Comparison of ENCODE assay signal across 22 cellular contexts in the genomic region with DNA sequence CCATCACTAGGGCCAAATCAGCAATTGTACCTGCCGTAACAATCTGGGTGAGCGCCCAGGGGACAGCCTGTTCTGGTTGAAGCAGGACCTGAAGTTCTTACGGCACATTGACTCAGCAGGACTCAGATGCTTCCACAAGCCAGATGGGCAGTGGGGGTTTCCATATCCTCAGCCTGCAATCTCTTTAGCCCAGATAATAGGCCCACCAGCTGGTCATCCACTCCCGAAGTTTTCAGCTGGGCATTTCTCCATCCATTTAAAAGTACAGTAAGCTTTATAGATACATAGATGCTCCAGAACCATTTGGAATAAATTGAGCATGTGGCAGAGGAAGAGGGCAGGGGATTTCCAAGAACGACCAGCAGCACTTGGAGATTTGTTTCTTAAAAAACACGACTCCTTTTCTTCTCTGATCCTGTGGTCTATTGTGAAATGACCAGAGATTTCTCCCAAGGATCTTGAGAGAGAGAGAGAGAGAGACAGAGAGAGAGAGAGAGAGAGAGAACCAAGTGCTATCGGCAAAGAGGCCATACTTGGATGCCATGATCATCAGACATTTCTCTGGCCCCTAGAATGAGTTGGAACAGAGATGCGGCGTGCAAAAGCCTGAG.
DNase-seq lines count a peak whose midpoint lies in the region; ATAC-seq and TF ChIP-seq lines count a peak whose summit lies in the region.
"Had no signal": no experiment of that assay in that cellular context is flagged by ENCODE, and none has a peak within 500 bp of the region (broad histone marks: within the 10 kb centered on the region; RNA-seq: fewer than 3 reads in every experiment).

No MANE protein-coding gene starts in this region.

- no peak overlapping the region for H3K4me3 Mint-ChIP-seq in osteocyte (ENCODE audit: unreplicated experiment)
- H3K4me3 Mint-ChIP-seq in CD4-positive, alpha-beta T cell = no peak overlapping the region
- H3K4me3 Mint-ChIP-seq: CD8-positive, alpha-beta memory T cell; naive thymus-derived CD4-positive, alpha-beta T cell had no signal

- WGBS in gastroesophageal sphincter (ENCODE audit: low coverage in 1 of 2), 2 donors = 24 to 37% methylated on average over 3 to 8 of the region's 9 CpGs

- H3K9me3 ChIP-seq in ascending aorta (no peaks in the 10 kb centered on the region), gastroesophageal sphincter (no peaks in the 10 kb centered on the region)
- H3K9me3 ChIP-seq in CD4-positive, alpha-beta T cell (ENCODE audit: control insufficient read depth, low read length) = no peaks in the 10 kb centered on the region
- H3K9me3 ChIP-seq: body of pancreas, prostate gland had no signal

- peaks cover 2% of the 10 kb centered on the region for H3K36me3 Mint-ChIP-seq in osteocyte (ENCODE audit: unreplicated experiment)
- no peaks in the 10 kb centered on the region for H3K36me3 Mint-ChIP-seq in CD4-positive, alpha-beta T cell (ENCODE audit: low read depth)

- no peak for TF ChIP-seq CTCF in ascending aorta (IDR thresholded peaks at IDR 0.05)
- no peak for TF ChIP-seq CTCF in gastroesophageal sphincter (IDR thresholded peaks at IDR 0.05)
- no peak for TF ChIP-seq CTCF in osteocyte (IDR thresholded peaks at IDR 0.05)
- TF ChIP-seq CTCF in CD4-positive, alpha-beta T cell (IDR thresholded peaks at IDR 0.05) = no peak

- intact Hi-C loops in ascending aorta (cut with DNase I) = loop anchor here (1.0 to 10.0 kb wide), 10 partner anchors 17 to 769 kb away; no protein-coding TSS in a partner anchor
- intact Hi-C loops in CD4-positive, alpha-beta T cell (cut with DNase I, micrococcal nuclease) = loop anchor here in 1 of 2 experiments (10.0 kb wide), 1 partner anchor 309 kb away; no protein-coding TSS in a partner anchor

- no peak for ATAC-seq in gastroesophageal sphincter
- no peak for ATAC-seq in CD4-positive, alpha-beta T cell (ENCODE audit: poor library complexity)
- ATAC-seq: body of pancreas; GM12878; left lung; naive thymus-derived CD4-positive, alpha-beta T cell had no signal

- POLR2A ChIA-PET in CD4-positive, alpha-beta T cell (lab: Charles Lee) = interaction anchor here (0.6 kb wide), 1 partner anchor 1106 kb away, joined by 3 read pairs; no protein-coding TSS in a partner anchor

- H3K4me3 ChIP-seq in ascending aorta = no peak overlapping the region
- H3K4me3 ChIP-seq in gastroesophageal sphincter = no peak overlapping the region
- H3K4me3 ChIP-seq: body of pancreas, GM12878, left lung, prostate gland had no signal

- peak overlapping the region; percentile 89 to 94 for H3K27ac ChIP-seq in ascending aorta
- H3K27ac ChIP-seq in gastroesophageal sphincter = peak overlapping the region in 3 of 4 donors; percentile 80 to 81 (median 80)
- H3K27ac ChIP-seq in CD4-positive, alpha-beta T cell (ENCODE audit: low read depth, low read length) = no peak overlapping the region
- H3K27ac ChIP-seq: body of pancreas, KMS-11 had no signal

- H3K4me1 Mint-ChIP-seq in osteocyte (ENCODE audit: unreplicated experiment) = peaks cover 21% of the 10 kb centered on the region
- H3K4me1 Mint-ChIP-seq in CD4-positive, alpha-beta T cell (ENCODE audit: low read depth) = peaks cover 19% of the 10 kb centered on the region

- H3K9me3 Mint-ChIP-seq in osteocyte (ENCODE audit: unreplicated experiment) = peaks cover 7% of the 10 kb centered on the region
- H3K9me3 Mint-ChIP-seq in CD4-positive, alpha-beta T cell = peaks cover under 1% of the 10 kb centered on the region
- H3K9me3 Mint-ChIP-seq: CD8-positive, alpha-beta memory T cell had no signal

- H3K27me3 ChIP-seq in ascending aorta (no peaks in the 10 kb centered on the region), gastroesophageal sphincter (no peaks in the 10 kb centered on the region)
- no peaks in the 10 kb centered on the region for H3K27me3 ChIP-seq in CD4-positive, alpha-beta T cell (ENCODE audit: control insufficient read depth, insufficient read depth, low read length)
- H3K27me3 ChIP-seq: body of pancreas, left lung had no signal

- H3K36me3 ChIP-seq in ascending aorta (no peaks in the 10 kb centered on the region), gastroesophageal sphincter (no peaks in the 10 kb centered on the region)
- H3K36me3 ChIP-seq: left lung, prostate gland had no signal

- H3K27ac Mint-ChIP-seq in osteocyte (ENCODE audit: unreplicated experiment) = no peak overlapping the region
- H3K27ac Mint-ChIP-seq in CD4-positive, alpha-beta T cell = no peak overlapping the region
- H3K27ac Mint-ChIP-seq: CD8-positive, alpha-beta memory T cell had no signal

- peaks cover 0 to 19% of the 10 kb centered on the region in 2 donors for H3K4me1 ChIP-seq in ascending aorta
- peaks cover 3 to 31% (median 4%) of the 10 kb centered on the region in 3 donors for H3K4me1 ChIP-seq in gastroesophageal sphincter
- H3K4me1 ChIP-seq: body of pancreas, prostate gland had no signal

- peak; percentile 12 for DNase-seq in GM03348 (ENCODE audit: low spot score)
- peak; percentile 78 to 89 for DNase-seq in ascending aorta (ENCODE audit: low spot score in 2 of 2)
- DNase-seq in retina = peak; percentile 35
- no peak for DNase-seq in NCI-H146 treated with DMSO at 0.1 percent for 48 hours (lab: John Stamatoyannopoulos, UW; ENCODE audit: unreplicated experiment)
- no peak for DNase-seq in osteocyte (ENCODE audit: extremely low spot score, unreplicated experiment)
- no peak for DNase-seq in CD4-positive, alpha-beta T cell
- DNase-seq in NCI-H1105 treated with DMSO at 0.1 percent for 48 hours (lab: John Stamatoyannopoulos, UW) = no peak
- DNase-seq: ACHN; activated CD4-positive, alpha-beta T cell treated with anti-CD3 and anti-CD28 coated beads for 1 hour; activated CD8-positive, alpha-beta memory T cell treated with anti-CD3 and anti-CD28 coated beads, Interleukin-2, amount 50 U/mL, for 4 hours; activated naive CD4-positive, alpha-beta T cell; CD8-positive, alpha-beta memory T cell; effector CD8-positive, alpha-beta T cell; EL; left lung; naive thymus-derived CD4-positive, alpha-beta T cell; NCI-H2227 treated with DMSO at 0.1 percent for 48 hours had no signal

- TF ChIP-seq POLR2A in gastroesophageal sphincter (IDR thresholded peaks at IDR 0.05) = no peak

- CTCF ChIA-PET in CD4-positive, alpha-beta T cell (lab: Charles Lee) = no interaction called here

- peak; percentile 92 for TF ChIP-seq EP300 in gastroesophageal sphincter (IDR thresholded peaks at IDR 0.05)

- no peaks in the 10 kb centered on the region for H3K27me3 Mint-ChIP-seq in osteocyte (ENCODE audit: unreplicated experiment)
- no peaks in the 10 kb centered on the region for H3K27me3 Mint-ChIP-seq in CD4-positive, alpha-beta T cell

Comparison
In these comparisons a context has a peak if more than half of its experiments do, and no peak if none do; other contexts are left out.
1. DNase-seq: peak in GM03348 (single experiment), ascending aorta (2 of 2) and retina (single experiment); none in NCI-H146 treated with DMSO at 0.1 percent for 48 hours (single experiment), osteocyte (single experiment), CD4-positive, alpha-beta T cell (0 of 10) and NCI-H1105 treated with DMSO at 0.1 percent for 48 hours (single experiment).